In genomic region chr22:22133910-22134309, GRCh38 we compare ENCODE assay signal across 28 cellular contexts.
"Had no signal": no experiment of that assay in that cellular context is flagged by ENCODE, and none has a peak within 500 bp of the region (broad histone marks: within the 10 kb centered on the region; RNA-seq: fewer than 3 reads in every experiment).

No MANE protein-coding gene starts in this region.

- ATAC-seq: effector memory CD8-positive, alpha-beta T cell; esophagus mucosa; foreskin keratinocyte; gastrocnemius medialis; gastroesophageal sphincter; heart left ventricle; heart right ventricle had no signal

- H3K27me3 ChIP-seq: colonic mucosa, esophagus muscularis mucosa had no signal

- H3K36me3 ChIP-seq: colonic mucosa, esophagus muscularis mucosa, esophagus squamous epithelium, gastrocnemius medialis, gastroesophageal sphincter, heart left ventricle, heart right ventricle had no signal

- DNase-seq: colonic mucosa; cortex of kidney; dermis blood vessel endothelial cell; dorsolateral prefrontal cortex; effector CD4-positive, alpha-beta T cell; effector CD8-positive, alpha-beta T cell; effector memory CD4-positive, alpha-beta T cell; effector memory CD8-positive, alpha-beta T cell; endodermal cell; erythroblast; esophagus squamous epithelium; foreskin fibroblast; foreskin keratinocyte; foreskin melanocyte; gastrocnemius medialis; glutamatergic neuron; head of caudate nucleus; heart left ventricle; heart right ventricle had no signal

- H3K4me1 ChIP-seq: colonic mucosa, esophagus muscularis mucosa, esophagus squamous epithelium, foreskin keratinocyte, gastrocnemius medialis, gastroesophageal sphincter, heart left ventricle, heart right ventricle had no signal

- H3K4me3 ChIP-seq: colonic mucosa, coronary artery, dorsolateral prefrontal cortex, esophagus muscularis mucosa, esophagus squamous epithelium, gastrocnemius medialis, gastroesophageal sphincter, heart left ventricle, heart right ventricle had no signal

- FAIRE-seq: colon, endometrium, endothelial cell of umbilical vein, frontal cortex had no signal

- H3K27ac ChIP-seq: colonic mucosa, coronary artery, dorsolateral prefrontal cortex, epithelial cell of prostate, esophagus muscularis mucosa, esophagus squamous epithelium, foreskin keratinocyte, gastrocnemius medialis, gastroesophageal sphincter, heart left ventricle, heart right ventricle had no signal

- H3K9me3 ChIP-seq: colonic mucosa, esophagus muscularis mucosa, esophagus squamous epithelium, gastrocnemius medialis, gastroesophageal sphincter, heart left ventricle, heart right ventricle had no signal
